In genomic region chr9:91422832-91423711, GRCh38 we compare ENCODE assay signal across 1 cellular context.
TF ChIP-seq lines count a peak whose summit lies in the region.

No MANE protein-coding gene starts in this region.

TF ChIP-seq in GM23338, 12 proteins besides CTCF, POLR2A, EP300 and RAD21 (continued from another document):
- TF ChIP-seq ZNF462 (CRISPR knock-in tag; IDR thresholded peaks at IDR 0.05): no peak
- no peak for TF ChIP-seq ZNF114 (CRISPR knock-in tag; IDR thresholded peaks at IDR 0.05)
- TF ChIP-seq NANOG (IDR thresholded peaks at IDR 0.05; ENCODE audit: borderline replicate concordance): no peak
- TF ChIP-seq STAT1 (IDR thresholded peaks at IDR 0.05; ENCODE audit: unreplicated experiment): no peak
- TF ChIP-seq ZNF331 (CRISPR knock-in tag; IDR thresholded peaks at IDR 0.05; ENCODE audit: low read depth): no peak
- no peak for TF ChIP-seq EZH2 (IDR thresholded peaks at IDR 0.05; ENCODE audit: low read depth, unreplicated experiment)
- TF ChIP-seq POLR2AphosphoS5 (IDR thresholded peaks at IDR 0.05; ENCODE audit: low read depth): no peak
- no peak for TF ChIP-seq JUNB (IDR thresholded peaks at IDR 0.05; ENCODE audit: unreplicated experiment)
- no peak for TF ChIP-seq EZH2phosphoT487 (IDR thresholded peaks at IDR 0.05; ENCODE audit: unreplicated experiment)
